In genomic region chr11:35483131-35483800, GRCh38 we compare ENCODE assay signal across 27 cellular contexts. TPM values are rescaled to one million over a fixed set of nuclear protein-coding genes. Genes with fewer than 3 reads are reported as not detected.
A peak's percentile ranks its signal among the peaks of the same experiment; 100 is the strongest.
DNase-seq lines count a peak whose midpoint lies in the region; ATAC-seq and TF ChIP-seq lines count a peak whose summit lies in the region.
"Had no signal": no experiment of that assay in that cellular context is flagged by ENCODE, and none has a peak within 500 bp of the region (broad histone marks: within the 10 kb centered on the region; RNA-seq: fewer than 3 reads in every experiment).

No MANE protein-coding gene starts in this region.

- no peaks in the 10 kb centered on the region for H3K36me3 ChIP-seq in MG63
- no peaks in the 10 kb centered on the region for H3K36me3 ChIP-seq in skeletal muscle satellite cell (ENCODE audit: insufficient read depth, low read length)
- H3K36me3 ChIP-seq: BE2C, heart right ventricle, vagina had no signal

- peak; percentile 89 for DNase-seq in EL
- DNase-seq in MG63, result peak; percentile 21
- DNase-seq in fibroblast of mammary gland (ENCODE audit: low read depth), result peak; percentile 51
- DNase-seq in activated naive CD8-positive, alpha-beta T cell treated with anti-CD3 and anti-CD28 coated beads for 36 hours, result no peak
- no peak for DNase-seq in natural killer cell
- DNase-seq: activated CD4-positive, alpha-beta T cell treated with anti-CD3 and anti-CD28 coated beads for 48 hours; activated naive CD4-positive, alpha-beta T cell; activated T-cell treated with anti-CD3 and anti-CD28 coated beads, Interleukin-2, amount 50 U/mL, for 4 hours; amniotic stem cell; BE2C; cortex of kidney; heart right ventricle; left colon; NCI-H1105 treated with DMSO at 0.1 percent for 48 hours; NCI-H2029 treated with DMSO at 0.1 percent for 48 hours; NCI-H2227 treated with DMSO at 0.1 percent for 48 hours; NCI-H69; retina; stimulated activated CD4-positive, alpha-beta T cell treated with anti-CD3 and anti-CD28 coated beads, Interleukin-2, amount 100 ng/mL, for 48 hours; T-helper 2 cell had no signal

- H3K36me3 Mint-ChIP-seq in activated naive CD8-positive, alpha-beta T cell treated with anti-CD3 and anti-CD28 coated beads for 36 hours, result no peaks in the 10 kb centered on the region
- no peaks in the 10 kb centered on the region for H3K36me3 Mint-ChIP-seq in natural killer cell
- H3K36me3 Mint-ChIP-seq: stimulated activated memory B cell treated with anti-CD40 and anti-IgM and Interleukin-4, amounts not matched to agents 10 μg/mL and 1 μg/mL and 100 μg/mL, for 72 hours had no signal

- H3K9me3 ChIP-seq in MG63 (peaks cover 32% of the 10 kb centered on the region), skeletal muscle satellite cell (replicated peaks; ENCODE audit: low read length) (peaks cover 8% of the 10 kb centered on the region)
- H3K9me3 ChIP-seq: BE2C, vagina had no signal

- H3K9ac ChIP-seq in skeletal muscle satellite cell (ENCODE audit: low read depth, low read length), result peak overlapping the region; percentile 49

- no peaks in the 10 kb centered on the region for H3K4me1 Mint-ChIP-seq in activated naive CD8-positive, alpha-beta T cell treated with anti-CD3 and anti-CD28 coated beads for 36 hours
- no peaks in the 10 kb centered on the region for H3K4me1 Mint-ChIP-seq in natural killer cell
- H3K4me1 Mint-ChIP-seq: IgD-negative memory B cell; stimulated activated memory B cell treated with anti-CD40 and anti-IgM and Interleukin-4, amounts not matched to agents 10 μg/mL and 1 μg/mL and 100 μg/mL, for 72 hours had no signal

- intact Hi-C loops in natural killer cell (cut with micrococcal nuclease), result no loop called here

- H3K4me2 ChIP-seq in skeletal muscle satellite cell (ENCODE audit: low read length), result peak overlapping the region; percentile 25

- H3K4me3 ChIP-seq in MG63 (no peak overlapping the region), fibroblast of mammary gland (ENCODE audit: control insufficient read depth, low read depth, low read length) (no peak overlapping the region), skeletal muscle satellite cell (ENCODE audit: low read length) (peak overlapping the region; percentile 36)
- H3K4me3 ChIP-seq: GM12878, heart right ventricle, vagina had no signal

- ATAC-seq in natural killer cell (no peak), GM19455 (IDR thresholded peaks at IDR 0.05; ENCODE audit: unreplicated experiment) (no peak)
- ATAC-seq: activated T-cell treated with anti-CD3 and anti-CD28 coated beads, Interleukin-2, amount 50 U/mL, for 4 hours; GM12878; heart right ventricle; left colon; stimulated activated memory B cell treated with anti-CD40 and anti-IgM and Interleukin-4, amounts not matched to agents 10 μg/mL and 1 μg/mL and 100 μg/mL, for 72 hours had no signal

- no peaks in the 10 kb centered on the region for H3K27me3 ChIP-seq in MG63
- H3K27me3 ChIP-seq in skeletal muscle satellite cell (ENCODE audit: control insufficient read depth, insufficient read depth, low read length), result peaks cover 5% of the 10 kb centered on the region
- H3K27me3 ChIP-seq: BE2C, vagina had no signal

- H3K4me3 Mint-ChIP-seq in activated naive CD8-positive, alpha-beta T cell treated with anti-CD3 and anti-CD28 coated beads for 36 hours, result no peak overlapping the region
- no peak overlapping the region for H3K4me3 Mint-ChIP-seq in natural killer cell
- H3K4me3 Mint-ChIP-seq: activated T-cell treated with anti-CD3 and anti-CD28 coated beads, Interleukin-2, amount 50 U/mL, for 4 hours; IgD-negative memory B cell; stimulated activated memory B cell treated with anti-CD40 and anti-IgM and Interleukin-4, amounts not matched to agents 10 μg/mL and 1 μg/mL and 100 μg/mL, for 72 hours had no signal

- TF ChIP-seq CTCF in fibroblast of mammary gland (conservative IDR thresholded peaks at IDR 0.05; ENCODE audit: control insufficient read depth, insufficient read depth, low read depth, low read length) (no peak), natural killer cell (IDR thresholded peaks at IDR 0.05) (no peak)

- H3K27me3 Mint-ChIP-seq in activated naive CD8-positive, alpha-beta T cell treated with anti-CD3 and anti-CD28 coated beads for 36 hours, result peaks cover 60% of the 10 kb centered on the region
- peaks cover 24 to 41% of the 10 kb centered on the region in 2 donors for H3K27me3 Mint-ChIP-seq in natural killer cell (ENCODE audit: low read depth in 2 of 2)

- peaks cover 30% of the 10 kb centered on the region for H3K4me1 ChIP-seq in skeletal muscle satellite cell (ENCODE audit: control insufficient read depth, insufficient read depth, low read length)
- H3K4me1 ChIP-seq: BE2C had no signal

- peaks cover 17% of the 10 kb centered on the region for H3K9me3 Mint-ChIP-seq in activated naive CD8-positive, alpha-beta T cell treated with anti-CD3 and anti-CD28 coated beads for 36 hours
- no peaks in the 10 kb centered on the region for H3K9me3 Mint-ChIP-seq in natural killer cell

- no peak overlapping the region for H3K27ac Mint-ChIP-seq in activated naive CD8-positive, alpha-beta T cell treated with anti-CD3 and anti-CD28 coated beads for 36 hours
- no peak overlapping the region for H3K27ac Mint-ChIP-seq in natural killer cell
- H3K27ac Mint-ChIP-seq: IgD-negative memory B cell; stimulated activated memory B cell treated with anti-CD40 and anti-IgM and Interleukin-4, amounts not matched to agents 10 μg/mL and 1 μg/mL and 100 μg/mL, for 72 hours had no signal

RNA-seq across cellular contexts. Expression of gene PAMR1, which starts 42.1 kb away (rescaled TPM):
- not detected in 2 replicates for total RNA-seq in MG63 (2014; rRNA removed; shearing (Covaris generic); ENCODE audit: low replicate concordance)
- total RNA-seq in skeletal muscle satellite cell (2012; rRNA removed), result 150 and 163 TPM in 2 replicates
- not detected for total RNA-seq in activated naive CD8-positive, alpha-beta T cell treated with anti-CD3 and anti-CD28 coated beads for 36 hours
- not detected for total RNA-seq in natural killer cell
- total RNA-seq: activated T-cell treated with anti-CD3 and anti-CD28 coated beads, Interleukin-2, amount 50 U/mL, for 4 hours; GM12878; SK-MEL-5 had no signal

Comparison
In these comparisons a context has a peak if more than half of its experiments do, and no peak if none do; other contexts are left out.
1. DNase-seq: peak in EL (single experiment), MG63 (single experiment) and fibroblast of mammary gland (single experiment); none in activated naive CD8-positive, alpha-beta T cell treated with anti-CD3 and anti-CD28 coated beads for 36 hours (single experiment) and natural killer cell (single experiment).